18 cellular contexts compared by ENCODE assay signal in the genomic region with DNA sequence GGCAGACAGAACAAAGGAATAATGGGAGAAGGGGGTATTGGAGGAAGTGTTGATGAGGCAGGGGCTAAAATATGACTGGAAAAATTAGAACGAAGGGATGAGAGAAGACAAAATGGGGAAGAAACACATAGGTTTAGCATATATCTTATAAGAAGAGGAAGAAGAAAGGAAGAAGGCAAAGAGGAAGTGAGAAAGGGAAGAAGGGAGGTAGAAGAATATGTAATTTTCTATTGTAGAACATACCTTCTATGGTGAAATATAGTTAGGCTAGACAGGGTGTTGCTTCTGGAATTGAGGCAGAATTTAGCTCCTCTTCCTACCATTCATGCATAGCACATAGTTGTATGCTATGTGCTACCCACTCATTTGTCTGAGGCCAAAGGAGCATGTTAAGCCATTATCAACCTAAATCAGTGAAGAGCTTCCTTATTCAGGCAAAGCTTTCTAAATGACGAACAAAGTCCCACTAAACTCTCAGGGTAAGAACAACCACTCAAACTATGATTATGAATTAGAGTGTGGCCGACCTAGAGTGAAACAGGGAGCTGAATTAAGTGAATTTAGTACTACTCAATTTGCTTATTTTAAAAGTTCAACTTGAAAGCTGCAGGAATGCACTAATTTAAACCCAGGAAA.
DNase-seq lines count a peak whose midpoint lies in the region; ATAC-seq, FAIRE-seq and TF ChIP-seq lines count a peak whose summit lies in the region.
"Had no signal": no experiment of that assay in that cellular context is flagged by ENCODE, and none has a peak within 500 bp of the region (broad histone marks: within the 10 kb centered on the region; RNA-seq: fewer than 3 reads in every experiment).

No MANE protein-coding gene starts in this region.

- H3K36me3 ChIP-seq in GM12878 (ENCODE audit: control insufficient read depth in 2 of 2, insufficient read depth in 2 of 2, low read length in 1 of 2), result no peaks in the 10 kb centered on the region
- H3K36me3 ChIP-seq: right atrium auricular region, suprapubic skin had no signal

- peak; percentile 27 for FAIRE-seq in GM12878 (lab: Jason Lieb, UNC)

- no peak for TF ChIP-seq CTCF in GM12878 (IDR thresholded peaks at IDR 0.05 in 2 of 3, conservative IDR thresholded peaks at IDR 0.05 in 1 of 3; ENCODE audit: control insufficient read depth in 2 of 3, extremely low read depth in 1 of 3, insufficient read depth in 1 of 3, low read depth in 3 of 3, low read length in 3 of 3)

- RAD21 ChIA-PET in GM12878 (lab: Charles Lee; ENCODE audit: unreplicated experiment), result interaction anchor here (0.6 to 1.7 kb wide), 6 partner anchors 14 to 116 kb away, joined by 3 to 9 read pairs (median 4); no protein-coding TSS in a partner anchor

- H3K27me3 ChIP-seq in GM12878 (replicated peaks in 1 of 2; ENCODE audit: control insufficient read depth in 2 of 2, insufficient read depth in 2 of 2, low read length in 1 of 2), result no peaks in the 10 kb centered on the region; a peak in 1 of 4 replicates
- H3K27me3 ChIP-seq: right atrium auricular region, suprapubic skin had no signal

- SMC1A ChIA-PET in GM12878 (lab: Charles Lee; ENCODE audit: uncharacterized antibody, unreplicated experiment), result interaction anchor here (1.1 to 2.8 kb wide), 9 partner anchors 9 to 117 kb away, joined by 3 to 19 read pairs (median 5); no protein-coding TSS in a partner anchor

- H3K27ac ChIP-seq in GM12878 (ENCODE audit: control insufficient read depth, insufficient read depth), result no peak overlapping the region
- H3K27ac ChIP-seq: right atrium auricular region, suprapubic skin had no signal

- intact Hi-C loops in GM12878 (cut with micrococcal nuclease; ENCODE audit: unreplicated experiment), result no loop called here

- in situ Hi-C loops in GM12878 (cut with MboI), result no loop called here

- no peak for TF ChIP-seq POLR2A in GM12878 (IDR thresholded peaks at IDR 0.05; ENCODE audit: low read depth, low read length)

- ATAC-seq in GM18868 (IDR thresholded peaks at IDR 0.05; ENCODE audit: unreplicated experiment), result peak; percentile 49
- ATAC-seq in GM21717 (IDR thresholded peaks at IDR 0.05; ENCODE audit: unreplicated experiment), result peak; percentile 74
- peak; percentile 68 for ATAC-seq in HG03565 (IDR thresholded peaks at IDR 0.05; ENCODE audit: unreplicated experiment)
- ATAC-seq in GM12878, result peak; percentile 78
- no peak for ATAC-seq in GM19395 (IDR thresholded peaks at IDR 0.05; ENCODE audit: unreplicated experiment)
- ATAC-seq: left cardiac atrium had no signal

- TF ChIP-seq RAD21 in GM12878 (IDR thresholded peaks at IDR 0.05; ENCODE audit: insufficient read depth, low read depth, low read length), result no peak

- no peak overlapping the region for H3K4me2 ChIP-seq in GM12878 (ENCODE audit: control insufficient read depth, insufficient read depth)
- H3K4me2 ChIP-seq: SK-N-SH had no signal

- no peaks in the 10 kb centered on the region for H4K20me1 ChIP-seq in GM12878 (ENCODE audit: control insufficient read depth, insufficient read depth)

- no peaks in the 10 kb centered on the region for H3K79me2 ChIP-seq in GM12878 (ENCODE audit: control insufficient read depth, insufficient read depth, low read length)

- peaks cover 8% of the 10 kb centered on the region for H3K4me1 ChIP-seq in GM12878 (ENCODE audit: control insufficient read depth, insufficient read depth, low read length)
- H3K4me1 ChIP-seq: right atrium auricular region had no signal

- no peak for TF ChIP-seq EP300 in GM12878 (IDR thresholded peaks at IDR 0.05; ENCODE audit: borderline replicate concordance in 1 of 2, control insufficient read depth in 1 of 2, low read depth in 2 of 2, low read length in 2 of 2)

- POLR2A ChIA-PET in GM12878 (lab: Charles Lee) (interaction anchor here (1.0 to 1.4 kb wide), 2 partner anchors 10 to 12 kb away, joined by 3 read pairs; no protein-coding TSS in a partner anchor), HEK293T (lab: Yijun Ruan, JAX) (no interaction called here)

- no peaks in the 10 kb centered on the region for H3K9me3 ChIP-seq in GM12878 (replicated peaks; ENCODE audit: control insufficient read depth, insufficient read depth, low read length)
- H3K9me3 ChIP-seq: right atrium auricular region, SK-N-SH, suprapubic skin had no signal

- no TSS peak for BruUV-seq in GM12878 (replicated peaks; lab: Mats Ljungman, UMichigan)

- CTCF ChIA-PET in GM12878 (lab: Yijun Ruan, JAX) (interaction anchor here (1.0 to 2.2 kb wide), 7 partner anchors 10 to 117 kb away, joined by 3 to 6 read pairs (median 4); no protein-coding TSS in a partner anchor), HEK293T (lab: Yijun Ruan, JAX) (no interaction called here)

- H3K4me3 ChIP-seq in GM12878, result no peak overlapping the region
- H3K4me3 ChIP-seq: right atrium auricular region, suprapubic skin had no signal

- no peak overlapping the region for H2AFZ ChIP-seq in GM12878 (ENCODE audit: control insufficient read depth, low read depth, low read length)

- DNase-seq in GM12878 (ENCODE audit: low read depth, low spot score) (peak; percentile 5), HEK293T (ENCODE audit: extremely low spot score) (no peak)
- no peak for DNase-seq in stimulated activated CD8-positive, alpha-beta memory T cell treated with anti-CD3 and anti-CD28 coated beads, Interleukin-4, amount 100 ng/mL, for 48 hours
- no peak for DNase-seq in activated CD8-positive, alpha-beta memory T cell treated with anti-CD3 and anti-CD28 coated beads, Interleukin-2, amount 50 U/mL, for 4 hours
- DNase-seq: activated CD4-positive, alpha-beta memory T cell treated with anti-CD3 and anti-CD28 coated beads for 36 hours; anterior cingulate cortex; GF-D8; KG1; left cardiac atrium; NCI-H1436; NCI-H2227 treated with DMSO at 0.1 percent for 48 hours; SK-N-SH had no signal

- H3K9ac ChIP-seq in GM12878 (ENCODE audit: control insufficient read depth, insufficient read depth, low read length), result no peak overlapping the region
- H3K9ac ChIP-seq: SK-N-SH had no signal

- WGBS in GM12878 (ENCODE audit: insufficient coverage, insufficient replicate concordance, low lambda C conversion rate, missing lambda C conversion rate), result 0% methylated on average over 3 of the region's 3 CpGs

TF ChIP-seq in GM12878, 131 proteins besides CTCF, POLR2A, EP300 and RAD21 (continues in another document):
- no peak for TF ChIP-seq RAD51 (IDR thresholded peaks at IDR 0.05)
- no peak for TF ChIP-seq TCF7 (IDR thresholded peaks at IDR 0.05; ENCODE audit: borderline replicate concordance)
- no peak for TF ChIP-seq HDGF (IDR thresholded peaks at IDR 0.05)
- TF ChIP-seq STAT3 (IDR thresholded peaks at IDR 0.05; ENCODE audit: low read depth, low read length), result no peak

TF ChIP-seq in HEK293T, 16 proteins besides CTCF, POLR2A, EP300 and RAD21:
- TF ChIP-seq FOXM1 (IDR thresholded peaks at IDR 0.05; ENCODE audit: borderline replicate concordance) (no peak), FOXA1 (IDR thresholded peaks at IDR 0.05) (no peak), ELF4 (IDR thresholded peaks at IDR 0.05) (no peak), ZNF384 (IDR thresholded peaks at IDR 0.05) (no peak), TARDBP (IDR thresholded peaks at IDR 0.05) (no peak), NFRKB (IDR thresholded peaks at IDR 0.05) (no peak), FOXK2 (IDR thresholded peaks at IDR 0.05) (no peak), CTBP1 (IDR thresholded peaks at IDR 0.05; ENCODE audit: borderline replicate concordance) (no peak), SUZ12 (IDR thresholded peaks at IDR 0.05) (no peak), BHLHE40 (IDR thresholded peaks at IDR 0.05; ENCODE audit: borderline replicate concordance) (no peak), SP1 (IDR thresholded peaks at IDR 0.05) (no peak), HDGF (IDR thresholded peaks at IDR 0.05; ENCODE audit: borderline replicate concordance) (no peak)
